16 cellular contexts compared by ENCODE assay signal in genomic region chr11:75303544-75304224, GRCh38. TPM values are rescaled to one million over a fixed set of nuclear protein-coding genes. Genes with fewer than 3 reads are reported as not detected.
DNase-seq lines count a peak whose midpoint lies in the region; ATAC-seq and TF ChIP-seq lines count a peak whose summit lies in the region.
"Had no signal": no experiment of that assay in that cellular context is flagged by ENCODE, and none has a peak within 500 bp of the region (broad histone marks: within the 10 kb centered on the region; RNA-seq: fewer than 3 reads in every experiment).

No MANE protein-coding gene starts in this region.

- TF ChIP-seq CTCF in SK-N-SH (IDR thresholded peaks at IDR 0.05), result no peak
- no peak for TF ChIP-seq CTCF in sigmoid colon (IDR thresholded peaks at IDR 0.05)

- H3K27ac Mint-ChIP-seq in activated naive CD4-positive, alpha-beta T cell treated with anti-CD3 and anti-CD28 coated beads, Interleukin-2, amount 10 ng/mL, durations not matched to agents 7 days and 5 days, result peak overlapping the region; percentile 42
- H3K27ac Mint-ChIP-seq in activated CD8-positive, alpha-beta memory T cell treated with anti-CD3 and anti-CD28 coated beads, Interleukin-2, amount 10 ng/mL, durations not matched to agents 7 days and 5 days, result no peak overlapping the region
- H3K27ac Mint-ChIP-seq: activated CD4-positive, alpha-beta T cell treated with anti-CD3 and anti-CD28 coated beads for 36 hours had no signal

- H3K9me3 ChIP-seq in SK-N-SH (no peaks in the 10 kb centered on the region), sigmoid colon (no peaks in the 10 kb centered on the region)
- H3K9me3 ChIP-seq: breast epithelium, HAP-1 had no signal

- H3F3A ChIP-seq in SK-N-SH (replicated peaks; ENCODE audit: insufficient read depth), result no peaks in the 10 kb centered on the region

- CTCF ChIA-PET in activated naive CD4-positive, alpha-beta T cell treated with anti-CD3 and anti-CD28 coated beads, Interleukin-2, amount 10 ng/mL, durations not matched to agents 7 days and 5 days (lab: Charles Lee), result no interaction called here
- CTCF ChIA-PET in SK-N-SH (lab: Yijun Ruan, JAX), result interaction anchor here (0.8 to 2.6 kb wide), 5 partner anchors 23 to 163 kb away, joined by 3 to 6 read pairs (median 4); no protein-coding TSS in a partner anchor
- CTCF ChIA-PET in activated CD8-positive, alpha-beta memory T cell treated with anti-CD3 and anti-CD28 coated beads, Interleukin-2, amount 10 ng/mL, durations not matched to agents 7 days and 5 days (lab: Charles Lee), result no interaction called here

- H3K9ac ChIP-seq in SK-N-SH, result no peak overlapping the region

- no peaks in the 10 kb centered on the region for H3K4me1 Mint-ChIP-seq in activated naive CD4-positive, alpha-beta T cell treated with anti-CD3 and anti-CD28 coated beads, Interleukin-2, amount 10 ng/mL, durations not matched to agents 7 days and 5 days
- no peaks in the 10 kb centered on the region for H3K4me1 Mint-ChIP-seq in activated CD8-positive, alpha-beta memory T cell treated with anti-CD3 and anti-CD28 coated beads, Interleukin-2, amount 10 ng/mL, durations not matched to agents 7 days and 5 days

- no peak overlapping the region for H3K4me3 ChIP-seq in SK-N-SH (ENCODE audit: low read depth in 2 of 2, low read length in 1 of 2)
- no peak overlapping the region for H3K4me3 ChIP-seq in sigmoid colon
- H3K4me3 ChIP-seq: breast epithelium, HAP-1 had no signal

- H3K36me3 Mint-ChIP-seq in activated naive CD4-positive, alpha-beta T cell treated with anti-CD3 and anti-CD28 coated beads, Interleukin-2, amount 10 ng/mL, durations not matched to agents 7 days and 5 days, result no peaks in the 10 kb centered on the region
- H3K36me3 Mint-ChIP-seq in activated CD8-positive, alpha-beta memory T cell treated with anti-CD3 and anti-CD28 coated beads, Interleukin-2, amount 10 ng/mL, durations not matched to agents 7 days and 5 days, result no peaks in the 10 kb centered on the region

- H3K27ac ChIP-seq in SK-N-SH (ENCODE audit: low read depth in 2 of 2, low read length in 1 of 2) (peak overlapping the region in 1 of 2 experiments; percentile 80; a peak in 2 of 4 replicates), sigmoid colon (no peak overlapping the region)
- H3K27ac ChIP-seq: breast epithelium had no signal

- TF ChIP-seq EP300 in SK-N-SH (IDR thresholded peaks at IDR 0.05; ENCODE audit: borderline replicate concordance in 1 of 2, low read depth in 1 of 2, low read length in 1 of 2) (no peak; a peak in 1 of 4 replicates), sigmoid colon (IDR thresholded peaks at IDR 0.05) (no peak)

- H3K36me3 ChIP-seq in SK-N-SH (replicated peaks in 1 of 2; ENCODE audit: control insufficient read depth in 1 of 2, insufficient read depth in 2 of 2, low read length in 1 of 2), result no peaks in the 10 kb centered on the region
- H3K36me3 ChIP-seq in sigmoid colon, result no peaks in the 10 kb centered on the region
- H3K36me3 ChIP-seq: breast epithelium, HAP-1 had no signal

- H3K9me2 ChIP-seq in SK-N-SH, result no peaks in the 10 kb centered on the region

- H3K27me3 Mint-ChIP-seq in activated naive CD4-positive, alpha-beta T cell treated with anti-CD3 and anti-CD28 coated beads, Interleukin-2, amount 10 ng/mL, durations not matched to agents 7 days and 5 days, result no peaks in the 10 kb centered on the region
- no peaks in the 10 kb centered on the region for H3K27me3 Mint-ChIP-seq in activated CD8-positive, alpha-beta memory T cell treated with anti-CD3 and anti-CD28 coated beads, Interleukin-2, amount 10 ng/mL, durations not matched to agents 7 days and 5 days
- H3K27me3 Mint-ChIP-seq: activated CD4-positive, alpha-beta T cell treated with anti-CD3 and anti-CD28 coated beads for 36 hours had no signal

- no peak overlapping the region for H3K4me3 Mint-ChIP-seq in activated naive CD4-positive, alpha-beta T cell treated with anti-CD3 and anti-CD28 coated beads, Interleukin-2, amount 10 ng/mL, durations not matched to agents 7 days and 5 days
- no peak overlapping the region for H3K4me3 Mint-ChIP-seq in activated CD8-positive, alpha-beta memory T cell treated with anti-CD3 and anti-CD28 coated beads, Interleukin-2, amount 10 ng/mL, durations not matched to agents 7 days and 5 days
- H3K4me3 Mint-ChIP-seq: activated CD4-positive, alpha-beta T cell treated with anti-CD3 and anti-CD28 coated beads for 36 hours; activated T-cell treated with anti-CD3 and anti-CD28 coated beads, Interleukin-2, amount 50 U/mL, for 4 hours had no signal

- ATAC-seq in activated CD8-positive, alpha-beta memory T cell treated with anti-CD3 and anti-CD28 coated beads, Interleukin-2, amount 10 ng/mL, durations not matched to agents 7 days and 5 days, result no peak
- no peak for ATAC-seq in HG02840 (IDR thresholded peaks at IDR 0.05; ENCODE audit: low FRiP score, unreplicated experiment)
- ATAC-seq: activated CD4-positive, alpha-beta T cell treated with anti-CD3 and anti-CD28 coated beads for 36 hours; activated T-cell treated with anti-CD3 and anti-CD28 coated beads, Interleukin-2, amount 50 U/mL, for 4 hours had no signal

- H4K20me1 ChIP-seq in SK-N-SH (ENCODE audit: insufficient read depth), result no peaks in the 10 kb centered on the region

- H3K4me1 ChIP-seq in SK-N-SH (ENCODE audit: control insufficient read depth in 1 of 2, insufficient read depth in 2 of 2, low read depth in 1 of 2, low read length in 1 of 2), result peaks cover 0 to 34% of the 10 kb centered on the region in 2 experiments; a peak in 2 of 4 replicates
- H3K4me1 ChIP-seq in sigmoid colon, result peaks cover 0 to 40% (median 18%) of the 10 kb centered on the region in 4 donors
- H3K4me1 ChIP-seq: breast epithelium, HAP-1 had no signal

- no peaks in the 10 kb centered on the region for H3K27me3 ChIP-seq in SK-N-SH (ENCODE audit: insufficient read depth)
- H3K27me3 ChIP-seq in sigmoid colon, result no peaks in the 10 kb centered on the region
- H3K27me3 ChIP-seq: breast epithelium had no signal

- TF ChIP-seq POLR2A in sigmoid colon (IDR thresholded peaks at IDR 0.05), result no peak

- no peak for DNase-seq in activated naive CD4-positive, alpha-beta T cell treated with anti-CD3 and anti-CD28 coated beads, Interleukin-2, amount 10 ng/mL, durations not matched to agents 7 days and 5 days
- DNase-seq in activated naive CD4-positive, alpha-beta T cell treated with anti-CD3 and anti-CD28 coated beads, Interleukin-2, amount 50 U/mL, for 16 hours, result no peak
- peak; percentile 78 for DNase-seq in SK-N-SH
- DNase-seq in hypothalamus (lab: John Stamatoyannopoulos, UW), result peak in 30 of 51 donors; percentile 9 to 79 (median 54)
- peak; percentile 60 for DNase-seq in sigmoid colon
- no peak for DNase-seq in OCI-M2 (lab: John Stamatoyannopoulos, UW; ENCODE audit: unreplicated experiment)
- DNase-seq in activated CD8-positive, alpha-beta memory T cell treated with anti-CD3 and anti-CD28 coated beads, Interleukin-2, amount 10 ng/mL, durations not matched to agents 7 days and 5 days, result no peak
- DNase-seq: activated CD4-positive, alpha-beta T cell treated with anti-CD3 and anti-CD28 coated beads for 36 hours; activated T-cell treated with anti-CD3 and anti-CD28 coated beads, Interleukin-2, amount 50 U/mL, for 4 hours; Kasumi-1; NCI-H2107; stimulated activated CD4-positive, alpha-beta T cell treated with anti-CD3 and anti-CD28 coated beads, Interleukin-12 subunit alpha, Interleukin-12 subunit beta, amount 100 ng/mL, for 4 hours; trophoblast cell had no signal

- H3K4me2 ChIP-seq in SK-N-SH, result no peak overlapping the region

- intact Hi-C loops in sigmoid colon (cut with DNase I), result no loop called here

- no peak for TF ChIP-seq RAD21 in SK-N-SH (IDR thresholded peaks at IDR 0.05; ENCODE audit: low read length)

- no peak overlapping the region for H2AFZ ChIP-seq in SK-N-SH (ENCODE audit: low read depth)

- H3K9me3 Mint-ChIP-seq in activated naive CD4-positive, alpha-beta T cell treated with anti-CD3 and anti-CD28 coated beads, Interleukin-2, amount 10 ng/mL, durations not matched to agents 7 days and 5 days, result no peaks in the 10 kb centered on the region
- H3K9me3 Mint-ChIP-seq in activated CD8-positive, alpha-beta memory T cell treated with anti-CD3 and anti-CD28 coated beads, Interleukin-2, amount 10 ng/mL, durations not matched to agents 7 days and 5 days (ENCODE audit: low read depth), result no peaks in the 10 kb centered on the region
- H3K9me3 Mint-ChIP-seq: activated T-cell treated with anti-CD3 and anti-CD28 coated beads, Interleukin-2, amount 50 U/mL, for 4 hours had no signal

- POLR2A ChIA-PET in SK-N-SH (lab: Yijun Ruan, JAX), result no interaction called here

- WGBS in SK-N-SH (ENCODE audit: low lambda C conversion rate), result 89% methylated on average over 10 of the region's 10 CpGs
- WGBS in sigmoid colon, 2 donors, result 92 to 93% methylated on average over 10 of the region's 10 CpGs

- H3K79me2 ChIP-seq in SK-N-SH (ENCODE audit: insufficient read depth), result no peaks in the 10 kb centered on the region

TF ChIP-seq in SK-N-SH, 30 proteins besides CTCF, POLR2A, EP300 and RAD21:
- no peak for TF ChIP-seq TCF12 (IDR thresholded peaks at IDR 0.05)
- TF ChIP-seq CHD2 (IDR thresholded peaks at IDR 0.05; ENCODE audit: low read length, partially characterized antibody), result peak; percentile 15
- no peak for TF ChIP-seq ELF1 (IDR thresholded peaks at IDR 0.05)
- no peak for TF ChIP-seq RXRA (IDR thresholded peaks at IDR 0.05; ENCODE audit: borderline replicate concordance, low read depth)
- 0 out of 2 replicates have a peak, but pooled peaks have one; percentile 36 for TF ChIP-seq FOXJ3 (CRISPR knock-in tag; IDR thresholded peaks at IDR 0.05)
- peak; percentile 74 for TF ChIP-seq MXI1 (IDR thresholded peaks at IDR 0.05; ENCODE audit: low read depth, low read length)
- TF ChIP-seq RCOR1 (IDR thresholded peaks at IDR 0.05; ENCODE audit: low read length), result 0 out of 2 replicates have a peak, but pooled peaks have one; percentile 8

RNA-seq across cellular contexts. Expression of gene ARRB1, which starts 47.8 kb away (rescaled TPM):
- polyA plus RNA-seq in SK-N-SH (2012; rRNA removed) (6.7 and 7.0 TPM in 2 replicates), sigmoid colon (10 to 100 TPM; 24.0 to 45.6 (median 32.4) TPM)
- 4.4 and 6.0 TPM in 2 replicates for polyA plus RNA-seq in SK-N-SH (2012; cell fraction: cytosol; rRNA removed)
- polyA plus RNA-seq in SK-N-SH (2012; cell fraction: nucleus; rRNA removed), result 4.8 and 6.6 TPM in 2 replicates
- total RNA-seq in sigmoid colon, result 10 to 100 TPM; 38.5 to 96.7 (median 55.2) TPM
- total RNA-seq in activated CD8-positive, alpha-beta memory T cell treated with anti-CD3 and anti-CD28 coated beads, Interleukin-2, amount 10 ng/mL, durations not matched to agents 7 days and 5 days, result 10 to 100 TPM; 42.6 to 69.3 TPM

Comparison
In these comparisons a context has a peak if more than half of its experiments do, and no peak if none do; other contexts are left out.
1. DNase-seq: peak in SK-N-SH (single experiment), hypothalamus (30 of 51) and sigmoid colon (single experiment); none in activated naive CD4-positive, alpha-beta T cell treated with anti-CD3 and anti-CD28 coated beads, Interleukin-2, amount 10 ng/mL, durations not matched to agents 7 days and 5 days (single experiment), activated naive CD4-positive, alpha-beta T cell treated with anti-CD3 and anti-CD28 coated beads, Interleukin-2, amount 50 U/mL, for 16 hours (single experiment), OCI-M2 (single experiment) and activated CD8-positive, alpha-beta memory T cell treated with anti-CD3 and anti-CD28 coated beads, Interleukin-2, amount 10 ng/mL, durations not matched to agents 7 days and 5 days (single experiment).